In genomic region chr4:101197350-101197749, GRCh38 we compare ENCODE assay signal across 16 cellular contexts.
"Had no signal": no experiment of that assay in that cellular context is flagged by ENCODE, and none has a peak within 500 bp of the region (broad histone marks: within the 10 kb centered on the region; RNA-seq: fewer than 3 reads in every experiment).

No MANE protein-coding gene starts in this region.

- H3K36me3 ChIP-seq: cardiac muscle cell, thoracic aorta, WERI-Rb-1 had no signal

- H3K4me3 ChIP-seq: cardiac muscle cell, esophagus muscularis mucosa, gastroesophageal sphincter, heart left ventricle, smooth muscle cell, thoracic aorta had no signal

- DNase-seq: activated CD4-positive, alpha-beta T cell treated with anti-CD3 and anti-CD28 coated beads for 1 hour; activated CD4-positive, alpha-beta T cell treated with anti-CD3 and anti-CD28 coated beads, Interleukin-2, amount 50 U/mL, for 4 hours; dermis blood vessel endothelial cell; effector memory CD4-positive, alpha-beta T cell; heart left ventricle; mesendoderm; naive thymus-derived CD8-positive, alpha-beta T cell; stimulated activated CD4-positive, alpha-beta T cell treated with anti-CD3 and anti-CD28 coated beads, Interleukin-4, amount 100 ng/mL, for 24 hours; WERI-Rb-1 had no signal

- H3K27ac ChIP-seq: cardiac muscle cell, esophagus muscularis mucosa, gastroesophageal sphincter, heart left ventricle, thoracic aorta had no signal

- ATAC-seq: gastroesophageal sphincter; heart left ventricle; naive thymus-derived CD8-positive, alpha-beta T cell; stimulated activated memory B cell treated with anti-CD40 and anti-IgM and Interleukin-4, amounts not matched to agents 10 μg/mL and 1 μg/mL and 100 μg/mL, for 72 hours had no signal

- H3K9me3 ChIP-seq: esophagus muscularis mucosa, gastroesophageal sphincter, heart left ventricle, thoracic aorta had no signal

- FAIRE-seq: endothelial cell of umbilical vein had no signal

- H3K27me3 ChIP-seq: cardiac muscle cell, esophagus muscularis mucosa, gastroesophageal sphincter, heart left ventricle had no signal
